1 cellular context compared by ENCODE assay signal in genomic region chr5:57598756-57599155, GRCh38.
TF ChIP-seq lines count a peak whose summit lies in the region.

No MANE protein-coding gene starts in this region.

TF ChIP-seq in IMR-90, 13 proteins besides CTCF, POLR2A, EP300 and RAD21 (continued from another document):
- TF ChIP-seq FOS (IDR thresholded peaks at IDR 0.05; ENCODE audit: low read depth, low read length) = 0 out of 2 replicates have a peak, but pooled peaks have one; percentile 18
- TF ChIP-seq NFE2L2 (IDR thresholded peaks at IDR 0.05; ENCODE audit: low read depth, low read length) = no peak
- peak; percentile 31; the same call in 1 of the 2 replicates for TF ChIP-seq CEBPB (IDR thresholded peaks at IDR 0.05; ENCODE audit: low read depth, low read length)
- TF ChIP-seq, protein P1, sequence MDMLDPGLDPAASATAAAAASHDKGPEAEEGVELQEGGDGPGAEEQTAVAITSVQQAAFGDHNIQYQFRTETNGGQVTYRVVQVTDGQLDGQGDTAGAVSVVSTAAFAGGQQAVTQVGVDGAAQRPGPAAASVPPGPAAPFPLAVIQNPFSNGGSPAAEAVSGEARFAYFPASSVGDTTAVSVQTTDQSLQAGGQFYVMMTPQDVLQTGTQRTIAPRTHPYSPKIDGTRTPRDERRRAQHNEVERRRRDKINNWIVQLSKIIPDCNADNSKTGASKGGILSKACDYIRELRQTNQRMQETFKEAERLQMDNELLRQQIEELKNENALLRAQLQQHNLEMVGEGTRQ (IDR thresholded peaks at IDR 0.05; ENCODE audit: low read depth, low read length) = no peak; the same call in 1 of the 2 replicates
- no peak for TF ChIP-seq SMC3 (IDR thresholded peaks at IDR 0.05; ENCODE audit: low read depth, low read length)
- TF ChIP-seq MXI1 (IDR thresholded peaks at IDR 0.05; ENCODE audit: borderline replicate concordance, low read depth, low read length) = no peak
- TF ChIP-seq RFX5 (IDR thresholded peaks at IDR 0.05; ENCODE audit: low read depth, low read length) = no peak
